Comparison of ENCODE assay signal across 30 cellular contexts in genomic region chr13:76500894-76501293, GRCh38.
"Had no signal": no experiment of that assay in that cellular context is flagged by ENCODE, and none has a peak within 500 bp of the region (broad histone marks: within the 10 kb centered on the region; RNA-seq: fewer than 3 reads in every experiment).

No MANE protein-coding gene starts in this region.

- ATAC-seq: naive thymus-derived CD4-positive, alpha-beta T cell; natural killer cell; psoas muscle; right cardiac atrium; right lobe of liver; stimulated activated memory B cell treated with anti-CD40 and anti-IgM and Interleukin-4, amounts not matched to agents 10 μg/mL and 1 μg/mL and 100 μg/mL, for 72 hours; stimulated activated naive CD8-positive, alpha-beta T cell treated with anti-CD3 and anti-CD28 coated beads, Interleukin-15, amount 100 ng/mL, for 72 hours; stimulated activated naive CD8-positive, alpha-beta T cell treated with anti-CD3 and anti-CD28 coated beads, Interleukin-15, Interleukin-2, amounts not matched to agents 100 U/mL and 50 U/mL, for 24 hours had no signal

- H3K36me3 Mint-ChIP-seq: naive thymus-derived CD4-positive, alpha-beta T cell; natural killer cell; neural progenitor cell; stimulated activated memory B cell treated with anti-CD40 and anti-IgM and Interleukin-4, amounts not matched to agents 10 μg/mL and 1 μg/mL and 100 μg/mL, for 72 hours had no signal

- H3K27me3 Mint-ChIP-seq: stimulated activated memory B cell treated with anti-CD40 and anti-IgM and Interleukin-4, amounts not matched to agents 10 μg/mL and 1 μg/mL and 100 μg/mL, for 72 hours; stimulated activated naive CD8-positive, alpha-beta T cell treated with anti-CD3 and anti-CD28 coated beads, Interleukin-15, amount 100 ng/mL, for 72 hours had no signal

- H3K9me3 Mint-ChIP-seq: nephron; neural progenitor cell; stimulated activated naive CD8-positive, alpha-beta T cell treated with anti-CD3 and anti-CD28 coated beads, Interleukin-15, amount 100 ng/mL, for 72 hours had no signal

- DNase-seq: naive thymus-derived CD4-positive, alpha-beta T cell; natural killer cell; nucleus accumbens; psoas muscle; right cardiac atrium; right lobe of liver; sigmoid colon; small intestine; spleen; stimulated activated CD4-positive, alpha-beta T cell treated with anti-CD3 and anti-CD28 coated beads, Interleukin-12 subunit alpha, Interleukin-12 subunit beta, amount 100 ng/mL, for 4 hours; stimulated activated CD4-positive, alpha-beta T cell treated with anti-CD3 and anti-CD28 coated beads, Interleukin-1b, Interleukin-23, amount 100 ng/mL, for 48 hours; stimulated activated CD4-positive, alpha-beta T cell treated with anti-CD3 and anti-CD28 coated beads, Interleukin-4, amount 100 ng/mL, for 1 hour; stimulated activated CD4-positive, alpha-beta T cell treated with anti-CD3 and anti-CD28 coated beads, Interleukin-4, amount 100 ng/mL, for 4 hours; stimulated activated CD8-positive, alpha-beta memory T cell treated with anti-CD3 and anti-CD28 coated beads, Interleukin-4, amount 100 ng/mL, for 48 hours; stimulated activated naive CD4-positive, alpha-beta T cell; stimulated activated naive CD8-positive, alpha-beta T cell treated with anti-CD3 and anti-CD28 coated beads, Interleukin-15, amount 100 ng/mL, for 72 hours; stimulated activated naive CD8-positive, alpha-beta T cell treated with anti-CD3 and anti-CD28 coated beads, Interleukin-15, Interleukin-2, amounts not matched to agents 100 U/mL and 50 U/mL, for 24 hours; substantia nigra; thyroid gland; trophoblast cell; upper lobe of left lung had no signal

- H3K36me3 ChIP-seq: neural progenitor cell, neutrophil, right lobe of liver, sigmoid colon, spleen, thoracic aorta, thyroid gland, tibial nerve, upper lobe of left lung, vagina had no signal

- H3K4me2 ChIP-seq: neural progenitor cell had no signal

- H3K4me1 ChIP-seq: parathyroid adenoma, psoas muscle, right lobe of liver, sigmoid colon, spleen, thyroid gland, upper lobe of left lung, vagina had no signal

- H3K9me3 ChIP-seq: neutrophil, psoas muscle, right lobe of liver, sigmoid colon, spleen, thoracic aorta, thyroid gland, tibial nerve, upper lobe of left lung, vagina had no signal

- H3K4me3 Mint-ChIP-seq: naive thymus-derived CD4-positive, alpha-beta T cell; natural killer cell; nephron; neural progenitor cell; stimulated activated memory B cell treated with anti-CD40 and anti-IgM and Interleukin-4, amounts not matched to agents 10 μg/mL and 1 μg/mL and 100 μg/mL, for 72 hours; stimulated activated naive CD8-positive, alpha-beta T cell treated with anti-CD3 and anti-CD28 coated beads, Interleukin-15, amount 100 ng/mL, for 72 hours had no signal

- H3K27ac Mint-ChIP-seq: naive thymus-derived CD4-positive, alpha-beta T cell; natural killer cell; neural progenitor cell; progenitor cell of endocrine pancreas; stimulated activated memory B cell treated with anti-CD40 and anti-IgM and Interleukin-4, amounts not matched to agents 10 μg/mL and 1 μg/mL and 100 μg/mL, for 72 hours; stimulated activated naive CD8-positive, alpha-beta T cell treated with anti-CD3 and anti-CD28 coated beads, Interleukin-15, amount 100 ng/mL, for 72 hours had no signal

- H3K9ac ChIP-seq: neural progenitor cell, parathyroid adenoma had no signal

- H3K27me3 ChIP-seq: neural progenitor cell, neutrophil, right lobe of liver, sigmoid colon, spleen, tibial nerve, upper lobe of left lung, vagina had no signal

- H2AFZ ChIP-seq: neural progenitor cell, parathyroid adenoma had no signal

- H3K4me3 ChIP-seq: neural progenitor cell, psoas muscle, right lobe of liver, sigmoid colon, spleen, thoracic aorta, thyroid gland, tibial nerve, upper lobe of left lung, vagina had no signal

- H3K27ac ChIP-seq: neural progenitor cell, neutrophil, parathyroid adenoma, psoas muscle, right lobe of liver, sigmoid colon, spleen, thoracic aorta, thyroid gland, upper lobe of left lung, vagina had no signal

- H3K4me1 Mint-ChIP-seq: naive thymus-derived CD4-positive, alpha-beta T cell; natural killer cell; nephron; stimulated activated memory B cell treated with anti-CD40 and anti-IgM and Interleukin-4, amounts not matched to agents 10 μg/mL and 1 μg/mL and 100 μg/mL, for 72 hours; stimulated activated naive CD8-positive, alpha-beta T cell treated with anti-CD3 and anti-CD28 coated beads, Interleukin-15, amount 100 ng/mL, for 72 hours had no signal

- H3K79me2 ChIP-seq: parathyroid adenoma had no signal
